In genomic region chr13:48975926-48976676, GRCh38 we compare ENCODE assay signal across 1 cellular context.
A peak's percentile ranks its signal among the peaks of the same experiment; 100 is the strongest.
TF ChIP-seq lines count a peak whose summit lies in the region.

No MANE protein-coding gene starts in this region.

TF ChIP-seq in K562, 482 proteins besides CTCF, POLR2A, EP300 and RAD21 (continued from another document and continues in another):
- TF ChIP-seq CLOCK (CRISPR knock-in tag; IDR thresholded peaks at IDR 0.05; ENCODE audit: borderline replicate concordance): no peak
- no peak for TF ChIP-seq HOXB6 (CRISPR knock-in tag; IDR thresholded peaks at IDR 0.05; ENCODE audit: borderline replicate concordance)
- peak; percentile 78 for TF ChIP-seq GABPB1 (CRISPR knock-in tag; IDR thresholded peaks at IDR 0.05)
- TF ChIP-seq ZNF23 (CRISPR knock-in tag; IDR thresholded peaks at IDR 0.05): no peak
- no peak for TF ChIP-seq ATF2 (CRISPR knock-in tag; IDR thresholded peaks at IDR 0.05)
- peak; percentile 52 for TF ChIP-seq KDM5B (IDR thresholded peaks at IDR 0.05; ENCODE audit: insufficient replicate concordance, low read depth, low read length)
- TF ChIP-seq ZNF263 (CRISPR knock-in tag; IDR thresholded peaks at IDR 0.05; ENCODE audit: borderline replicate concordance): no peak
- no peak for TF ChIP-seq GTF3C2 (IDR thresholded peaks at IDR 0.05; ENCODE audit: borderline replicate concordance, extremely low read depth, insufficient read length)
- TF ChIP-seq MCM7 (IDR thresholded peaks at IDR 0.05): no peak
- TF ChIP-seq ZBTB2 (IDR thresholded peaks at IDR 0.05): no peak
- no peak for TF ChIP-seq ZNF57 (CRISPR knock-in tag; IDR thresholded peaks at IDR 0.05)
- no peak for TF ChIP-seq HIVEP1 (CRISPR knock-in tag; IDR thresholded peaks at IDR 0.05)
- no peak for TF ChIP-seq TSC22D4 (tag; IDR thresholded peaks at IDR 0.05)
- no peak for TF ChIP-seq ZNF76 (CRISPR knock-in tag; IDR thresholded peaks at IDR 0.05; ENCODE audit: borderline replicate concordance)
- no peak for TF ChIP-seq EWSR1 (IDR thresholded peaks at IDR 0.05; ENCODE audit: borderline replicate concordance, low read depth, partially characterized antibody)
- no peak for TF ChIP-seq ZKSCAN8 (CRISPR knock-in tag; IDR thresholded peaks at IDR 0.05)
- 0 out of 6 replicates have a peak, but pooled peaks of 1 of the 3 experiments have one; percentile 60 for TF ChIP-seq ZBTB11 (CRISPR knock-in tag; IDR thresholded peaks at IDR 0.05)
- no peak for TF ChIP-seq JUN (IDR thresholded peaks at IDR 0.05; ENCODE audit: borderline replicate concordance, low read depth, low read length)
- TF ChIP-seq JUN (CRISPR knock-in tag; IDR thresholded peaks at IDR 0.05; ENCODE audit: borderline replicate concordance): 0 out of 2 replicates have a peak, but pooled peaks have one; percentile 42
- TF ChIP-seq ZMIZ1 (IDR thresholded peaks at IDR 0.05; ENCODE audit: low read depth in 2 of 2, low read length in 2 of 2): no peak
- peak; percentile 51 for TF ChIP-seq MYBL2 (IDR thresholded peaks at IDR 0.05; ENCODE audit: low read depth)
- TF ChIP-seq MYBL2 (CRISPR knock-in tag; IDR thresholded peaks at IDR 0.05; ENCODE audit: borderline replicate concordance): no peak
- peak; percentile 64 for TF ChIP-seq ZFP36 (IDR thresholded peaks at IDR 0.05; ENCODE audit: low read depth, low read length, partially characterized antibody)
- peak; percentile 20 for TF ChIP-seq PCBP2 (IDR thresholded peaks at IDR 0.05; ENCODE audit: low read depth, low read length, poor library complexity, severe bottlenecking)
- no peak for TF ChIP-seq ETV6 (IDR thresholded peaks at IDR 0.05; ENCODE audit: borderline replicate concordance in 1 of 2, low read depth in 2 of 2, low read length in 1 of 2)
- no peak for TF ChIP-seq ETV6 (CRISPR knock-in tag; IDR thresholded peaks at IDR 0.05; ENCODE audit: borderline replicate concordance)
- no peak; the same call in none of the 2 replicates for TF ChIP-seq GTF2E2 (tag; IDR thresholded peaks at IDR 0.05)
- no peak for TF ChIP-seq CHD4 (IDR thresholded peaks at IDR 0.05; ENCODE audit: insufficient read depth, insufficient replicate concordance, low read depth, low read length, poor library complexity, severe bottlenecking)
- TF ChIP-seq NBN (IDR thresholded peaks at IDR 0.05; ENCODE audit: low read depth): peak; percentile 31; the same call in 1 of the 2 replicates
- TF ChIP-seq U2AF1 (optimal IDR thresholded peaks at IDR 0.05; ENCODE audit: low read depth, low read length): peak; percentile 41
- no peak for TF ChIP-seq ZEB2 (IDR thresholded peaks at IDR 0.05)
- TF ChIP-seq GATA2 (CRISPR knock-in tag; IDR thresholded peaks at IDR 0.05): peak; percentile 58; the same call in 1 of the 2 replicates
- TF ChIP-seq MBD2 (IDR thresholded peaks at IDR 0.05; ENCODE audit: borderline replicate concordance, low read depth): peak; percentile 28; the same call in 1 of the 2 replicates
- no peak for TF ChIP-seq TSHZ1 (CRISPR knock-in tag; IDR thresholded peaks at IDR 0.05)
- TF ChIP-seq XRCC3 (IDR thresholded peaks at IDR 0.05): no peak
- TF ChIP-seq CREBBP (IDR thresholded peaks at IDR 0.05; ENCODE audit: low read depth, low read length): no peak
- no peak for TF ChIP-seq ZZZ3 (IDR thresholded peaks at IDR 0.05)
- TF ChIP-seq CXXC5 (CRISPR knock-in tag; IDR thresholded peaks at IDR 0.05): peak; percentile 58
- peak; percentile 33; the same call in 1 of the 2 replicates for TF ChIP-seq BRD4 (IDR thresholded peaks at IDR 0.05)
- no peak for TF ChIP-seq ZNF449 (CRISPR knock-in tag; IDR thresholded peaks at IDR 0.05)
- no peak for TF ChIP-seq NCOA1 (IDR thresholded peaks at IDR 0.05; ENCODE audit: low read depth)
